In the genomic region with DNA sequence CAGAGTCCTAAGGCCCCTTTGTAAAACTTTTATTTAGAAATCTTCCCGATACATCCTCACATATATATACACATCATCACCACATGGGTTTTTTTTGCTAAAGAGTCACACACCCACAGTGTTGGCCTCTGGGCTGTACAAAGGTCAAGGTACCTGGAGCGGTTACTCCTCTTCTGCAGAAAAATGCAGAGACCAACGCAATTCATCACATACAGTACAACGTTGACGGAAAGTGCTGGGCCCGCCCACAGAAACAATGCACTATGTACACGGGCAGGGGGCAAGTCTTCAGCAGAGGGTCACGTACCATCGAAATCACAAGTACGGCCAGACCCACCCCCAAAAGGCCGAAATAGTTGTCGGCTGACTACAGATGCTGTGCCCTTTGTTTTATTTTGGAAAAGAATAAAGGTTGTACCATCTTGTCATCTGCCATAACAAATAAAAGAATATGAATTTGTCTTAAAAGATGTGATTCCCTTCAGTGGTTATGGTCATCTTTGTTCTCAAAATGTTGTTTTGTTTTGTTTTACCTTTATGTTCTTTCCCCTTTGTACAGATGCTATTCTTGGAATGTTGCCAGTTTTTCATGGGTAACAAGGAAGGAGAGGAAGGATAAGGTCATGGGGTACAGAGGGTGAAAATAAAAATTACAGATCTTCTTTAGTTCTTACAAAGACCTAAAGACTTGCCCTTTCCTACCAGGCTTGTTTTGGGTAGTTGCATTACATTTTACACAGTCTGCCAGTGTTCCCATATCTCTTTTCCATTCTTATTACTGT, we compare ENCODE assay signal across 1 cellular context.
TF ChIP-seq lines count a peak whose summit lies in the region.

No MANE protein-coding gene starts in this region.

TF ChIP-seq in K562, 482 proteins besides CTCF, POLR2A, EP300 and RAD21:
- TF ChIP-seq MYNN (IDR thresholded peaks at IDR 0.05) = 0 out of 2 replicates have a peak, but pooled peaks have one; percentile 15
- TF ChIP-seq MYNN (CRISPR knock-in tag; IDR thresholded peaks at IDR 0.05) = no peak
- no peak for TF ChIP-seq DIDO1 (tag; IDR thresholded peaks at IDR 0.05; ENCODE audit: low read depth)
- TF ChIP-seq, protein P1, sequence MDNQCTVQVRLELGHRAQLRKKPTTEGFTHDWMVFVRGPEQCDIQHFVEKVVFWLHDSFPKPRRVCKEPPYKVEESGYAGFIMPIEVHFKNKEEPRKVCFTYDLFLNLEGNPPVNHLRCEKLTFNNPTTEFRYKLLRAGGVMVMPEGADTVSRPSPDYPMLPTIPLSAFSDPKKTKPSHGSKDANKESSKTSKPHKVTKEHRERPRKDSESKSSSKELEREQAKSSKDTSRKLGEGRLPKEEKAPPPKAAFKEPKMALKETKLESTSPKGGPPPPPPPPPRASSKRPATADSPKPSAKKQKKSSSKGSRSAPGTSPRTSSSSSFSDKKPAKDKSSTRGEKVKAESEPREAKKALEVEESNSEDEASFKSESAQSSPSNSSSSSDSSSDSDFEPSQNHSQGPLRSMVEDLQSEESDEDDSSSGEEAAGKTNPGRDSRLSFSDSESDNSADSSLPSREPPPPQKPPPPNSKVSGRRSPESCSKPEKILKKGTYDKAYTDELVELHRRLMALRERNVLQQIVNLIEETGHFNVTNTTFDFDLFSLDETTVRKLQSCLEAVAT (IDR thresholded peaks at IDR 0.05) = peak in 1 of 2 experiments; percentile 45; a peak in 1 of 4 replicates
- peak; percentile 53; the same call in 1 of the 2 replicates for TF ChIP-seq NFIX (CRISPR knock-in tag; IDR thresholded peaks at IDR 0.05; ENCODE audit: low read depth)
- TF ChIP-seq NFIC (IDR thresholded peaks at IDR 0.05) = peak; percentile 95
